In genomic region chr11:66333896-66334604, GRCh38 we compare ENCODE assay signal across 20 cellular contexts. TPM values are rescaled to one million over a fixed set of nuclear protein-coding genes. Genes with fewer than 3 reads are reported as not detected.
DNase-seq lines count a peak whose midpoint lies in the region; ATAC-seq, FAIRE-seq and TF ChIP-seq lines count a peak whose summit lies in the region.
"Had no signal": no experiment of that assay in that cellular context is flagged by ENCODE, and none has a peak within 500 bp of the region (broad histone marks: within the 10 kb centered on the region; RNA-seq: fewer than 3 reads in every experiment).

No MANE protein-coding gene starts in this region.

- H3K9me3 ChIP-seq in H1 (ENCODE audit: insufficient read depth in 2 of 2, low read depth in 1 of 2, low read length in 1 of 2) (no peaks in the 10 kb centered on the region), osteoblast (ENCODE audit: low read depth, low read length) (no peaks in the 10 kb centered on the region)
- H3K9me3 ChIP-seq: A549, upper lobe of left lung had no signal

- H3K27ac ChIP-seq in H1 (ENCODE audit: low read depth, low read length) (no peak overlapping the region), osteoblast (ENCODE audit: low read depth, low read length) (no peak overlapping the region)

- H2AK5ac ChIP-seq in H1 (ENCODE audit: low read depth, low read length) = no peak overlapping the region

- H3K4me2 ChIP-seq in H1 (ENCODE audit: insufficient read depth in 1 of 2, low read depth in 2 of 2, low read length in 2 of 2) = no peak overlapping the region
- H3K4me2 ChIP-seq in osteoblast (ENCODE audit: insufficient read depth, low read length) = peak overlapping the region; percentile 96

- WGBS in H1 (ENCODE audit: extremely low coverage in 1 of 2, insufficient coverage in 1 of 2, insufficient read length in 1 of 2, insufficient replicate concordance in 2 of 2, low coverage in 1 of 2, low lambda C conversion rate in 2 of 2, missing lambda C conversion rate in 1 of 2), 2 experiments = 88% methylated on average over 26 of the region's 29 CpGs; no CpG with 5 or more reads in 1 of the 2 experiments

- H3K23ac ChIP-seq in H1 (ENCODE audit: insufficient read length) = no peak overlapping the region

- no peak overlapping the region for H3K4ac ChIP-seq in H1 (replicated peaks; ENCODE audit: insufficient read length, low read depth, low read length)

- no peak for TF ChIP-seq EP300 in H1 (IDR thresholded peaks at IDR 0.05; ENCODE audit: borderline replicate concordance in 1 of 2, low read depth in 2 of 2, low read length in 2 of 2)

- no peak overlapping the region for H4K91ac ChIP-seq in H1 (replicated peaks; ENCODE audit: insufficient read length, low read length)

- H4K8ac ChIP-seq in H1 (ENCODE audit: extremely low read depth, insufficient read depth, low read length) = 0 out of 2 replicates have a peak overlapping the region, but pooled peaks have one; percentile 60

- no peak overlapping the region for H3K56ac ChIP-seq in H1 (replicated peaks; ENCODE audit: insufficient read length, low read depth, low read length)

- no peaks in the 10 kb centered on the region for H4K20me1 ChIP-seq in H1 (replicated peaks in 1 of 2; ENCODE audit: control insufficient read depth in 1 of 2, insufficient read depth in 2 of 2, low read length in 2 of 2)
- H4K20me1 ChIP-seq in osteoblast (ENCODE audit: insufficient read depth, low read length) = peaks cover 36% of the 10 kb centered on the region

- peaks cover 25% of the 10 kb centered on the region for H3K27me3 Mint-ChIP-seq in HFFc6 (ENCODE audit: insufficient read depth)
- H3K27me3 Mint-ChIP-seq: activated CD8-positive, alpha-beta memory T cell treated with anti-CD3 and anti-CD28 coated beads, Interleukin-2, amount 10 ng/mL, durations not matched to agents 7 days and 5 days had no signal

- H3K36me3 ChIP-seq in H1 (ENCODE audit: control insufficient read depth in 2 of 4, insufficient read depth in 4 of 4, low read length in 3 of 4) (no peaks in the 10 kb centered on the region; a peak in 1 of 8 replicates), osteoblast (ENCODE audit: insufficient read depth, low read length) (peaks cover 43% of the 10 kb centered on the region)

- no peak overlapping the region for H3K9ac ChIP-seq in H1 (replicated peaks in 1 of 4; ENCODE audit: extremely low read depth in 1 of 4, low read depth in 3 of 4, low read length in 3 of 4)

- H3K4me3 Mint-ChIP-seq in HFFc6 = peak overlapping the region; percentile 73
- H3K4me3 Mint-ChIP-seq: activated CD8-positive, alpha-beta memory T cell treated with anti-CD3 and anti-CD28 coated beads, Interleukin-2, amount 10 ng/mL, durations not matched to agents 7 days and 5 days; neural crest cell; stimulated activated memory B cell treated with anti-CD40 and anti-IgM and Interleukin-4, amounts not matched to agents 10 μg/mL and 1 μg/mL and 100 μg/mL, for 72 hours; WTC11 had no signal

- no peak for TF ChIP-seq RAD21 in H1 (IDR thresholded peaks at IDR 0.05 in 1 of 2, conservative IDR thresholded peaks at IDR 0.05 in 1 of 2; ENCODE audit: low read depth in 2 of 2, low read length in 2 of 2)

- no peaks in the 10 kb centered on the region; a peak in 2 of 7 replicates for H3K27me3 ChIP-seq in H1 (replicated peaks in 1 of 4; ENCODE audit: control insufficient read depth in 3 of 4, extremely low read depth in 1 of 4, insufficient read depth in 3 of 4, low read length in 3 of 4)
- no peaks in the 10 kb centered on the region for H3K27me3 ChIP-seq in osteoblast (ENCODE audit: insufficient read depth, low read length)
- H3K27me3 ChIP-seq: upper lobe of left lung had no signal

- peaks cover 28% of the 10 kb centered on the region for H3K4me1 Mint-ChIP-seq in HFFc6 (ENCODE audit: low read depth)

- H3K79me2 ChIP-seq in H1 (ENCODE audit: control insufficient read depth in 1 of 2, insufficient read depth in 2 of 2, low read length in 2 of 2) (no peaks in the 10 kb centered on the region), osteoblast (ENCODE audit: insufficient read depth, low read length) (peaks cover 36% of the 10 kb centered on the region)

- no peak overlapping the region for H3K4me3 ChIP-seq in H1 (ENCODE audit: extremely low read depth in 1 of 4, insufficient read depth in 2 of 4, low read depth in 3 of 4, low read length in 4 of 4)
- no peak overlapping the region for H3K4me3 ChIP-seq in osteoblast (ENCODE audit: insufficient read depth, low read length)
- H3K4me3 ChIP-seq: A549 had no signal

- no peaks in the 10 kb centered on the region for H3K9me3 Mint-ChIP-seq in HFFc6
- H3K9me3 Mint-ChIP-seq: neural crest cell; stimulated activated memory B cell treated with anti-CD40 and anti-IgM and Interleukin-4, amounts not matched to agents 10 μg/mL and 1 μg/mL and 100 μg/mL, for 72 hours; WTC11 had no signal

- H2BK12ac ChIP-seq in H1 (ENCODE audit: low read depth, low read length) = no peak overlapping the region

- H2BK20ac ChIP-seq in H1 (ENCODE audit: low read length) = no peak overlapping the region

- TF ChIP-seq CTCF in HFFc6 (IDR thresholded peaks at IDR 0.05) = no peak
- no peak for TF ChIP-seq CTCF in H1 (IDR thresholded peaks at IDR 0.05; ENCODE audit: control extremely low read depth in 1 of 3, insufficient read depth in 1 of 3, low read depth in 1 of 3, low read length in 3 of 3)
- TF ChIP-seq CTCF in osteoblast (IDR thresholded peaks at IDR 0.05; ENCODE audit: extremely low read depth, low read depth, low read length) = no peak

- DNase-seq in NCI-H2171 treated with DMSO at 0.1 percent for 48 hours (lab: John Stamatoyannopoulos, UW) (peak; percentile 37), NCI-H2171 (lab: John Stamatoyannopoulos, UW) (no peak), HFFc6 (no peak), H1 (ENCODE audit: low read depth in 1 of 2, low spot score in 2 of 2) (no peak), osteoblast (ENCODE audit: insufficient read length, low spot score, missing footprints) (peak; percentile 57), left lobe of liver (ENCODE audit: low spot score) (no peak), NCI-H2227 treated with DMSO at 0.1 percent for 48 hours (lab: John Stamatoyannopoulos, UW) (no peak), A172 (ENCODE audit: low spot score) (no peak)
- DNase-seq: activated CD8-positive, alpha-beta memory T cell treated with anti-CD3 and anti-CD28 coated beads, Interleukin-2, amount 10 ng/mL, durations not matched to agents 7 days and 5 days; activated naive CD4-positive, alpha-beta T cell treated with Interleukin-2 at 50 U/mL for 16 hours; central memory CD4-positive, alpha-beta T cell; hypothalamus; NCI-H1048; SW 1271 had no signal

- no peak overlapping the region for H3K18ac ChIP-seq in H1 (ENCODE audit: extremely low read depth, low read length)

- no peak for TF ChIP-seq POLR2A in H1 (IDR thresholded peaks at IDR 0.05; ENCODE audit: control extremely low read depth in 1 of 2, low read depth in 2 of 2, low read length in 2 of 2)

- CTCF ChIA-PET in H1 (lab: Charles Lee; ENCODE audit: partially characterized antibody) = interaction anchor here (1.6 to 8.7 kb wide), 9 partner anchors 11 to 56 kb away, joined by 5 to 242 read pairs (median 11); partner anchors contain the start of genes BRMS1 and CD248

- POLR2A ChIA-PET in H1 (lab: Charles Lee; ENCODE audit: partially characterized antibody) = interaction anchor here (0.6 to 8.5 kb wide), 8 partner anchors 12 to 534 kb away, joined by 3 to 61 read pairs (median 7); partner anchors contain the start of genes B4GAT1, BRMS1 and CD248

- no peak overlapping the region for H2BK120ac ChIP-seq in H1 (replicated peaks; ENCODE audit: low read depth, low read length)

- H3K79me1 ChIP-seq in H1 (ENCODE audit: low read depth, low read length) = no peaks in the 10 kb centered on the region

- H3K27ac Mint-ChIP-seq in HFFc6 = peak overlapping the region; percentile 67
- H3K27ac Mint-ChIP-seq: activated CD8-positive, alpha-beta memory T cell treated with anti-CD3 and anti-CD28 coated beads, Interleukin-2, amount 10 ng/mL, durations not matched to agents 7 days and 5 days; WTC11 had no signal

- no peak for ATAC-seq in left lobe of liver
- ATAC-seq: A549; activated CD8-positive, alpha-beta memory T cell treated with anti-CD3 and anti-CD28 coated beads, Interleukin-2, amount 10 ng/mL, durations not matched to agents 7 days and 5 days; sciatic nerve; stimulated activated memory B cell treated with anti-CD40 and anti-IgM and Interleukin-4, amounts not matched to agents 10 μg/mL and 1 μg/mL and 100 μg/mL, for 72 hours; WTC11 had no signal

- H2BK15ac ChIP-seq in H1 (ENCODE audit: low read length) = no peak overlapping the region

- no peak for FAIRE-seq in H1 (lab: Jason Lieb, UNC)
- FAIRE-seq: A549 had no signal

- no peak overlapping the region for H3K14ac ChIP-seq in H1 (ENCODE audit: insufficient read length)

- no peaks in the 10 kb centered on the region; the same call in 1 of the 2 replicates for H3K23me2 ChIP-seq in H1 (ENCODE audit: low read depth, low read length)

- H2BK5ac ChIP-seq in H1 (ENCODE audit: low read depth, low read length) = no peak overlapping the region

- peaks cover 16% of the 10 kb centered on the region for H3K36me3 Mint-ChIP-seq in HFFc6 (ENCODE audit: low read depth)
- H3K36me3 Mint-ChIP-seq: WTC11 had no signal

- H2AFZ ChIP-seq in H1 (ENCODE audit: low read length) (no peak overlapping the region), osteoblast (ENCODE audit: low read length) (no peak overlapping the region)

- no peak overlapping the region for H4K5ac ChIP-seq in H1 (ENCODE audit: insufficient read length, low read depth, low read length)

- H3K4me1 ChIP-seq in H1 (replicated peaks in 1 of 4; ENCODE audit: control insufficient read depth in 3 of 4, insufficient read depth in 4 of 4, low read length in 3 of 4) (peaks cover 0 to 20% (median 14%) of the 10 kb centered on the region in 4 experiments; a peak in 6 of 7 replicates), osteoblast (ENCODE audit: insufficient read depth, low read length) (peaks cover 32% of the 10 kb centered on the region)

RNA-seq across cellular contexts. Expression of gene RIN1, which starts 2.2 kb away (rescaled TPM):
- 10 to 100 TPM; 32.9 to 55.0 (median 49.8) TPM for total RNA-seq in HFFc6 (2021; fragmentation: NEBNext Ultra II Directional; extraction: Animal tissue kit (Norgen Biotek cat#: 25700))
- 5.4 and 6.6 TPM in 2 replicates for total RNA-seq in H1 (2021; fragmentation: NEBNext Ultra II Directional; extraction: Animal tissue kit (Norgen Biotek cat#: 25700))
- polyA plus RNA-seq in H1 (2011; rRNA removed) = 2.5 and 3.8 TPM in 2 replicates
- polyA plus RNA-seq in H1 (2011; cell fraction: cytosol; rRNA removed) = 2.3 TPM
- polyA plus RNA-seq in H1 (2011; cell fraction: nucleus; rRNA removed) = 10.6 TPM
- polyA plus RNA-seq in H1 (2012, experiment 1 of 2) = 2.5 to 4.3 TPM (median 3.7 TPM) in 4 replicates
- 2.9 TPM for polyA plus RNA-seq in H1 (2012, experiment 2 of 2)
- 4.4 TPM for polyA plus RNA-seq in H1 (2013, experiment 1 of 2)
- 4.3 TPM for polyA plus RNA-seq in H1 (2013, experiment 2 of 2)
- polyA minus RNA-seq in H1 (2011; rRNA and poly(A)+ RNA removed) = 0.66 and 0.98 TPM in 2 replicates
- 6.0 TPM for polyA minus RNA-seq in H1 (2011; cell fraction: cytosol; rRNA and poly(A)+ RNA removed)
- 2.7 TPM for polyA minus RNA-seq in H1 (2011; cell fraction: nucleus; rRNA and poly(A)+ RNA removed)
- total RNA-seq in osteoblast (27.1 and 31.8 TPM in 2 replicates), left lobe of liver (0.93 TPM)
- 15.6 and 15.7 TPM in 2 replicates for total RNA-seq in A172 (2014; rRNA removed; shearing (Covaris generic))

RNA-seq across cellular contexts. Expression of gene BRMS1, which starts 10.9 kb away (rescaled TPM):
- total RNA-seq in HFFc6 (2021; fragmentation: NEBNext Ultra II Directional; extraction: Animal tissue kit (Norgen Biotek cat#: 25700)) = 10 to 100 TPM; 41.2 to 66.6 (median 61.2) TPM
- 44.8 and 46.1 TPM in 2 replicates for total RNA-seq in H1 (2021; fragmentation: NEBNext Ultra II Directional; extraction: Animal tissue kit (Norgen Biotek cat#: 25700))
- 39.2 and 46.5 TPM in 2 replicates for polyA plus RNA-seq in H1 (2011; rRNA removed)
- polyA plus RNA-seq in H1 (2011; cell fraction: cytosol; rRNA removed) = 51.8 TPM
- polyA plus RNA-seq in H1 (2011; cell fraction: nucleus; rRNA removed) = 43.6 TPM
- polyA plus RNA-seq in H1 (2012, experiment 1 of 2) = 28.2 to 53.4 TPM (median 50.2 TPM) in 4 replicates
- 55.2 TPM for polyA plus RNA-seq in H1 (2012, experiment 2 of 2)
- 30.3 TPM for polyA plus RNA-seq in H1 (2013, experiment 1 of 2)
- polyA plus RNA-seq in H1 (2013, experiment 2 of 2) = 31.5 TPM
- polyA minus RNA-seq in H1 (2011; rRNA and poly(A)+ RNA removed) = 10.5 and 13.1 TPM in 2 replicates
- polyA minus RNA-seq in H1 (2011; cell fraction: cytosol; rRNA and poly(A)+ RNA removed) = 12.4 TPM
- 9.7 TPM for polyA minus RNA-seq in H1 (2011; cell fraction: nucleus; rRNA and poly(A)+ RNA removed)
- total RNA-seq in osteoblast = 43.0 and 43.1 TPM in 2 replicates
- 11.2 TPM for total RNA-seq in left lobe of liver
- 95.8 and 104 TPM in 2 replicates for total RNA-seq in A172 (2014; rRNA removed; shearing (Covaris generic))

RNA-seq across cellular contexts. Expression of gene B4GAT1, which starts 13.4 kb away (rescaled TPM):
- 10 to 100 TPM; 21.5 to 26.4 (median 24.3) TPM for total RNA-seq in HFFc6 (2021; fragmentation: NEBNext Ultra II Directional; extraction: Animal tissue kit (Norgen Biotek cat#: 25700))
- total RNA-seq in H1 (2021; fragmentation: NEBNext Ultra II Directional; extraction: Animal tissue kit (Norgen Biotek cat#: 25700)) = 27.1 and 27.8 TPM in 2 replicates
- polyA plus RNA-seq in H1 (2011; rRNA removed) = 22.2 and 32.8 TPM in 2 replicates
- 21.6 TPM for polyA plus RNA-seq in H1 (2011; cell fraction: cytosol; rRNA removed)
- polyA plus RNA-seq in H1 (2011; cell fraction: nucleus; rRNA removed) = 23.0 TPM
- 26.1 to 32.8 TPM (median 30.5 TPM) in 4 replicates for polyA plus RNA-seq in H1 (2012, experiment 1 of 2)
- polyA plus RNA-seq in H1 (2012, experiment 2 of 2) = 43.2 TPM
- polyA plus RNA-seq in H1 (2013, experiment 1 of 2) = 36.2 TPM
- polyA plus RNA-seq in H1 (2013, experiment 2 of 2) = 34.2 TPM
- polyA minus RNA-seq in H1 (2011; rRNA and poly(A)+ RNA removed) = 6.5 and 9.5 TPM in 2 replicates
- 15.2 TPM for polyA minus RNA-seq in H1 (2011; cell fraction: cytosol; rRNA and poly(A)+ RNA removed)
- polyA minus RNA-seq in H1 (2011; cell fraction: nucleus; rRNA and poly(A)+ RNA removed) = 8.3 TPM
- total RNA-seq in osteoblast (20.6 and 21.2 TPM in 2 replicates), left lobe of liver (19.4 TPM)
- 47.0 and 54.1 TPM in 2 replicates for total RNA-seq in A172 (2014; rRNA removed; shearing (Covaris generic))

RNA-seq across cellular contexts. Expression of gene CD248, which starts 17.2 kb away (rescaled TPM):
- 100 to 1,000 TPM; 437 to 739 (median 687) TPM for total RNA-seq in HFFc6 (2021; fragmentation: NEBNext Ultra II Directional; extraction: Animal tissue kit (Norgen Biotek cat#: 25700))
- 3.7 and 3.9 TPM in 2 replicates for total RNA-seq in H1 (2021; fragmentation: NEBNext Ultra II Directional; extraction: Animal tissue kit (Norgen Biotek cat#: 25700))
- polyA plus RNA-seq in H1 (2011; rRNA removed) = 2.7 and 4.6 TPM in 2 replicates
- polyA plus RNA-seq in H1 (2011; cell fraction: cytosol; rRNA removed) = 0.84 TPM
- 3.0 TPM for polyA plus RNA-seq in H1 (2011; cell fraction: nucleus; rRNA removed)
- polyA plus RNA-seq in H1 (2012, experiment 1 of 2) = 1.9 to 3.4 TPM (median 2.7 TPM) in 4 replicates
- 2.8 TPM for polyA plus RNA-seq in H1 (2012, experiment 2 of 2)
- polyA plus RNA-seq in H1 (2013, experiment 1 of 2) = 11.9 TPM
- polyA plus RNA-seq in H1 (2013, experiment 2 of 2) = 11.8 TPM
- polyA minus RNA-seq in H1 (2011; rRNA and poly(A)+ RNA removed) = 0.61 and 0.95 TPM in 2 replicates
- 1.5 TPM for polyA minus RNA-seq in H1 (2011; cell fraction: cytosol; rRNA and poly(A)+ RNA removed)
- 1.5 TPM for polyA minus RNA-seq in H1 (2011; cell fraction: nucleus; rRNA and poly(A)+ RNA removed)
- total RNA-seq in osteoblast (103 and 107 TPM in 2 replicates), left lobe of liver (0.91 TPM)
- total RNA-seq in A172 (2014; rRNA removed; shearing (Covaris generic)) = not detected in 2 replicates

RNA-seq across cellular contexts. Expression of gene SLC29A2, which starts 37.5 kb away (rescaled TPM):
- not detected for total RNA-seq in HFFc6 (2021; fragmentation: NEBNext Ultra II Directional; extraction: Animal tissue kit (Norgen Biotek cat#: 25700))
- 29.3 and 32.4 TPM in 2 replicates for total RNA-seq in H1 (2021; fragmentation: NEBNext Ultra II Directional; extraction: Animal tissue kit (Norgen Biotek cat#: 25700))
- 31.6 and 42.0 TPM in 2 replicates for polyA plus RNA-seq in H1 (2011; rRNA removed)
- polyA plus RNA-seq in H1 (2011; cell fraction: cytosol; rRNA removed) = 23.1 TPM
- polyA plus RNA-seq in H1 (2011; cell fraction: nucleus; rRNA removed) = 104 TPM
- 29.3 to 42.0 TPM (median 39.3 TPM) in 4 replicates for polyA plus RNA-seq in H1 (2012, experiment 1 of 2)
- 33.0 TPM for polyA plus RNA-seq in H1 (2012, experiment 2 of 2)
- polyA plus RNA-seq in H1 (2013, experiment 1 of 2) = 40.7 TPM
- polyA plus RNA-seq in H1 (2013, experiment 2 of 2) = 42.8 TPM
- 16.4 and 20.7 TPM in 2 replicates for polyA minus RNA-seq in H1 (2011; rRNA and poly(A)+ RNA removed)
- 18.6 TPM for polyA minus RNA-seq in H1 (2011; cell fraction: cytosol; rRNA and poly(A)+ RNA removed)
- polyA minus RNA-seq in H1 (2011; cell fraction: nucleus; rRNA and poly(A)+ RNA removed) = 25.3 TPM
- total RNA-seq in osteoblast (under 0.01 and 0.29 TPM in 2 replicates), left lobe of liver (0.48 TPM)
- not detected in 2 replicates for total RNA-seq in A172 (2014; rRNA removed; shearing (Covaris generic))

Comparison
In these comparisons a context has a peak if more than half of its experiments do, and no peak if none do; other contexts are left out.
1. DNase-seq: peak in NCI-H2171 treated with DMSO at 0.1 percent for 48 hours (single experiment) and osteoblast (single experiment); none in NCI-H2171 (single experiment), HFFc6 (single experiment), H1 (0 of 2), left lobe of liver (single experiment), NCI-H2227 treated with DMSO at 0.1 percent for 48 hours (single experiment) and A172 (single experiment).